ENCODE assay signal across 16 cellular contexts in genomic region chr13:77388944-77389616, GRCh38.
DNase-seq lines count a peak whose midpoint lies in the region; ATAC-seq lines count a peak whose summit lies in the region.
"Had no signal": no experiment of that assay in that cellular context is flagged by ENCODE, and none has a peak within 500 bp of the region (broad histone marks: within the 10 kb centered on the region; RNA-seq: fewer than 3 reads in every experiment).

No MANE protein-coding gene starts in this region.

- peak; percentile 9 for DNase-seq in activated CD4-positive, alpha-beta T cell treated with anti-CD3 and anti-CD28 coated beads for 48 hours
- DNase-seq in activated CD4-positive, alpha-beta T cell treated with anti-CD3 and anti-CD28 coated beads for 4 hours, result no peak
- DNase-seq in occipital lobe (lab: John Stamatoyannopoulos, UW) (peak; percentile 64), NCI-H1105 (lab: John Stamatoyannopoulos, UW) (no peak), DMS114 treated with DMSO at 0.1 percent for 48 hours (lab: John Stamatoyannopoulos, UW; ENCODE audit: unreplicated experiment) (no peak), epidermal melanocyte (ENCODE audit: insufficient read length, low spot score) (no peak)
- DNase-seq: activated CD4-positive, alpha-beta T cell treated with anti-CD3 and anti-CD28 coated beads for 1 hour; activated naive CD4-positive, alpha-beta T cell treated with anti-CD3 and anti-CD28 coated beads, Interleukin-2, amount 10 ng/mL, durations not matched to agents 7 days and 5 days; central memory CD4-positive, alpha-beta T cell; foreskin melanocyte; immature natural killer cell; NCI-H146; NCI-H510A had no signal

- ATAC-seq in GM21723 (IDR thresholded peaks at IDR 0.05; ENCODE audit: unreplicated experiment), result peak; percentile 19
- ATAC-seq in HG03520 (IDR thresholded peaks at IDR 0.05; ENCODE audit: unreplicated experiment), result peak; percentile 14
- ATAC-seq: A549 had no signal

Comparison
In these comparisons a context has a peak if more than half of its experiments do, and no peak if none do; other contexts are left out.
1. DNase-seq: peak in activated CD4-positive, alpha-beta T cell treated with anti-CD3 and anti-CD28 coated beads for 48 hours (single experiment) and occipital lobe (single experiment); none in activated CD4-positive, alpha-beta T cell treated with anti-CD3 and anti-CD28 coated beads for 4 hours (0 of 2), NCI-H1105 (single experiment), DMS114 treated with DMSO at 0.1 percent for 48 hours (single experiment) and epidermal melanocyte (single experiment).